In genomic region chr19:15629003-15629880, GRCh38 we compare ENCODE assay signal across 9 cellular contexts. TPM values are rescaled to one million over a fixed set of nuclear protein-coding genes. Genes with fewer than 3 reads are reported as not detected.
DNase-seq lines count a peak whose midpoint lies in the region; ATAC-seq, FAIRE-seq and TF ChIP-seq lines count a peak whose summit lies in the region.
"Had no signal": no experiment of that assay in that cellular context is flagged by ENCODE, and none has a peak within 500 bp of the region (broad histone marks: within the 10 kb centered on the region; RNA-seq: fewer than 3 reads in every experiment).

No MANE protein-coding gene starts in this region.

- POLR2A ChIA-PET in HepG2 (lab: Yijun Ruan, JAX): no interaction called here

- H3K9me3 ChIP-seq in colonic mucosa: no peaks in the 10 kb centered on the region
- no peaks in the 10 kb centered on the region for H3K9me3 ChIP-seq in HepG2 (ENCODE audit: low read length)

- H3K4me1 ChIP-seq in colonic mucosa: no peaks in the 10 kb centered on the region
- H3K4me1 ChIP-seq in HepG2 (ENCODE audit: insufficient read depth, low read length): peaks cover 7% of the 10 kb centered on the region; the same call in 1 of the 2 replicates

- in situ Hi-C loops in HepG2 (cut with HindIII; ENCODE audit: extremely low pct_ligation_motif_present, low pct_unique_long_range_greater_than_20kb): loop anchor here (5.0 to 25.0 kb wide), 2 partner anchors 133 to 533 kb away; partner anchors contain the start of gene CIB3

- no peak overlapping the region for H3K27ac ChIP-seq in colonic mucosa
- no peak overlapping the region for H3K27ac ChIP-seq in HepG2 (ENCODE audit: extremely low read length, insufficient read depth, low read length)

- no peak overlapping the region for H3K4me2 ChIP-seq in HepG2 (ENCODE audit: low read depth, low read length)

- CTCF ChIA-PET in HepG2 (lab: Yijun Ruan, JAX; ENCODE audit: low intra/inter-chr PET ratio, low total read pairs): interaction anchor here (0.6 to 4.5 kb wide), 6 partner anchors 43 to 556 kb away, joined by 3 to 48 read pairs (median 7); partner anchors contain the start of genes CYP4F12 and FAM32A

- DNase-seq in 8988T: peak; percentile 41
- DNase-seq in GM12891 (ENCODE audit: insufficient read length, low spot score): peak; percentile 80
- DNase-seq in NCI-H226: peak; percentile 18
- DNase-seq in activated CD4-positive, alpha-beta T cell treated with anti-CD3 and anti-CD28 coated beads for 48 hours: peak; percentile 92
- DNase-seq in colonic mucosa: peak; percentile 93
- peak; percentile 55 for DNase-seq in HepG2 (ENCODE audit: low spot score)
- peak; percentile 82 to 86 (median 84) for DNase-seq in stimulated activated CD4-positive, alpha-beta T cell treated with anti-CD3 and anti-CD28 coated beads, TNF-alpha, amount 100 ng/mL, for 24 hours (ENCODE audit: low read depth in 3 of 3)

- H2AFZ ChIP-seq in HepG2 (ENCODE audit: low read length): no peak overlapping the region

- TF ChIP-seq RAD21 in HepG2 (CRISPR knock-in tag; IDR thresholded peaks at IDR 0.05): peak; percentile 94

- no peaks in the 10 kb centered on the region for H3K27me3 ChIP-seq in colonic mucosa
- no peaks in the 10 kb centered on the region for H3K27me3 ChIP-seq in HepG2 (ENCODE audit: control insufficient read depth in 1 of 2, insufficient read depth in 2 of 2, low read length in 2 of 2)

- H3K36me3 ChIP-seq in colonic mucosa (no peaks in the 10 kb centered on the region), HepG2 (replicated peaks in 1 of 2; ENCODE audit: control insufficient read depth in 1 of 2, insufficient read depth in 2 of 2, low read length in 2 of 2) (no peaks in the 10 kb centered on the region)

- TF ChIP-seq POLR2A in GM12891 (IDR thresholded peaks at IDR 0.05; ENCODE audit: low read depth, low read length) (no peak), HepG2 (IDR thresholded peaks at IDR 0.05; ENCODE audit: insufficient read depth in 1 of 2, low read depth in 2 of 2, low read length in 2 of 2) (no peak)

- no peaks in the 10 kb centered on the region for H3K79me2 ChIP-seq in HepG2 (ENCODE audit: insufficient read depth, low read length)

- H3K4me3 ChIP-seq in colonic mucosa (no peak overlapping the region), HepG2 (replicated peaks in 1 of 3; ENCODE audit: insufficient read depth in 1 of 3, low read depth in 2 of 3, low read length in 3 of 3) (no peak overlapping the region)

- peak; percentile 47 for FAIRE-seq in GM12891 (lab: Jason Lieb, UNC)
- FAIRE-seq in HepG2 (lab: Jason Lieb, UNC): peak; percentile 36

- BruUV-seq in HepG2 (replicated peaks; lab: Mats Ljungman, UMichigan): no TSS peak

- TF ChIP-seq EP300 in HepG2 (IDR thresholded peaks at IDR 0.05; ENCODE audit: low read depth in 2 of 2, low read length in 2 of 2) (no peak), HepG2 (CRISPR knock-in tag; IDR thresholded peaks at IDR 0.05; ENCODE audit: borderline replicate concordance) (no peak)

- 2% methylated on average over 8 of the region's 25 CpGs for WGBS in HepG2 (ENCODE audit: low lambda C conversion rate)

- peak; percentile 95 for ATAC-seq in HepG2
- ATAC-seq in HG03045 (IDR thresholded peaks at IDR 0.05; ENCODE audit: unreplicated experiment): no peak

- intact Hi-C loops in colonic mucosa (cut with DNase I) (loop anchor here (2.0 to 5.0 kb wide), 4 partner anchors 133 to 553 kb away; no protein-coding TSS in a partner anchor), HepG2 (cut with micrococcal nuclease; ENCODE audit: unreplicated experiment) (loop anchor here (1.0 kb wide), 1 partner anchor 240 kb away; no protein-coding TSS in a partner anchor)

- TF ChIP-seq CTCF in colonic mucosa (IDR thresholded peaks at IDR 0.05): peak; percentile 95
- TF ChIP-seq CTCF in HepG2 (CRISPR knock-in tag; IDR thresholded peaks at IDR 0.05): peak; percentile 94

- H3K9ac ChIP-seq in colonic mucosa (ENCODE audit: low read depth in 2 of 2, low read length in 2 of 2): peak overlapping the region; percentile 32 to 46
- no peak overlapping the region for H3K9ac ChIP-seq in HepG2 (ENCODE audit: insufficient read depth, low read depth, low read length)

- H4K20me1 ChIP-seq in HepG2 (ENCODE audit: insufficient read depth, low read length): peaks cover 4% of the 10 kb centered on the region; the same call in 1 of the 2 replicates

TF ChIP-seq in HepG2, 621 proteins besides CTCF, POLR2A, EP300 and RAD21 (continues in another document):
- peak; percentile 68 for TF ChIP-seq XRCC5 (optimal IDR thresholded peaks at IDR 0.05; ENCODE audit: low read length)

RNA-seq across cellular contexts. Expression of gene CYP4F3, which starts 11.5 kb away (rescaled TPM):
- 0.63 TPM for polyA plus RNA-seq in GM12891 (2012; ENCODE audit: low read depth, missing spikeins)
- 1 to 10 TPM; 7.8 to 8.3 TPM for total RNA-seq in colonic mucosa
- 5.6 and 17.8 TPM in 2 replicates for total RNA-seq in HepG2 (2016; rRNA removed; fragmentation: Illumina TruSeq; extraction: Trizol)
- total RNA-seq in HepG2 (2016; cell fraction: cytosol; rRNA removed; fragmentation: Illumina TruSeq; extraction: Trizol; ENCODE audit: low read depth): 1.5 and 1.8 TPM in 2 replicates
- 5.2 and 19.4 TPM in 2 replicates for total RNA-seq in HepG2 (2016; cell fraction: insoluble cytoplasmic fraction; rRNA removed; fragmentation: Illumina TruSeq; extraction: Trizol)
- total RNA-seq in HepG2 (2016; cell fraction: membrane; rRNA removed; fragmentation: Illumina TruSeq; extraction: Trizol): 3.3 and 3.5 TPM in 2 replicates
- total RNA-seq in HepG2 (2016; cell fraction: nucleus; rRNA removed; fragmentation: Illumina TruSeq; extraction: Trizol): 31.5 and 33.3 TPM in 2 replicates
- 22.8 and 36.6 TPM in 2 replicates for polyA plus RNA-seq in HepG2 (2011; rRNA removed)
- 8.9 and 9.0 TPM in 2 replicates for polyA plus RNA-seq in HepG2 (2011; cell fraction: cytosol; rRNA removed)
- polyA plus RNA-seq in HepG2 (2011; cell fraction: nucleus; rRNA removed): 112 and 139 TPM in 2 replicates
- 18.0 and 18.4 TPM in 2 replicates for polyA plus RNA-seq in HepG2 (2012)
- polyA plus RNA-seq in HepG2 (2016; cell fraction: cytosol; fragmentation: Illumina TruSeq; extraction: Trizol; ENCODE audit: low read depth): 0.71 and 0.78 TPM in 2 replicates
- 3.8 and 5.7 TPM in 2 replicates for polyA plus RNA-seq in HepG2 (2016; cell fraction: insoluble cytoplasmic fraction; fragmentation: Illumina TruSeq; extraction: Trizol; ENCODE audit: low read depth)
- polyA plus RNA-seq in HepG2 (2016; cell fraction: membrane; fragmentation: Illumina TruSeq; extraction: Trizol; ENCODE audit: low read depth): 1.4 and 1.6 TPM in 2 replicates
- 55.9 and 57.1 TPM in 2 replicates for polyA plus RNA-seq in HepG2 (2016; cell fraction: nucleus; fragmentation: Illumina TruSeq; extraction: Trizol; ENCODE audit: insufficient read depth, low read depth)
- 4.2 and 53.5 TPM in 2 replicates for polyA minus RNA-seq in HepG2 (2011; rRNA and poly(A)+ RNA removed; ENCODE audit: low replicate concordance)
- 6.2 and 7.0 TPM in 2 replicates for polyA minus RNA-seq in HepG2 (2011; cell fraction: cytosol; rRNA and poly(A)+ RNA removed)
- polyA minus RNA-seq in HepG2 (2011; cell fraction: nucleus; rRNA and poly(A)+ RNA removed): 92.7 and 137 TPM in 2 replicates

RNA-seq across cellular contexts. Expression of gene CYP4F8, which starts 14.2 kb away (rescaled TPM):
- not detected for polyA plus RNA-seq in GM12891 (2012; ENCODE audit: low read depth, missing spikeins)
- total RNA-seq in colonic mucosa (not detected), HepG2 (2016; rRNA removed; fragmentation: Illumina TruSeq; extraction: Trizol) (not detected in 2 replicates)
- not detected in 2 replicates for total RNA-seq in HepG2 (2016; cell fraction: cytosol; rRNA removed; fragmentation: Illumina TruSeq; extraction: Trizol; ENCODE audit: low read depth)
- total RNA-seq in HepG2 (2016; cell fraction: insoluble cytoplasmic fraction; rRNA removed; fragmentation: Illumina TruSeq; extraction: Trizol): not detected in 2 replicates
- total RNA-seq in HepG2 (2016; cell fraction: membrane; rRNA removed; fragmentation: Illumina TruSeq; extraction: Trizol): not detected in 2 replicates
- total RNA-seq in HepG2 (2016; cell fraction: nucleus; rRNA removed; fragmentation: Illumina TruSeq; extraction: Trizol): not detected in 2 replicates
- not detected in 2 replicates for polyA plus RNA-seq in HepG2 (2011; rRNA removed)
- not detected in 2 replicates for polyA plus RNA-seq in HepG2 (2011; cell fraction: cytosol; rRNA removed)
- polyA plus RNA-seq in HepG2 (2011; cell fraction: nucleus; rRNA removed): not detected in 2 replicates
- not detected in 2 replicates for polyA plus RNA-seq in HepG2 (2012)
- polyA plus RNA-seq in HepG2 (2016; cell fraction: cytosol; fragmentation: Illumina TruSeq; extraction: Trizol; ENCODE audit: low read depth): not detected in 2 replicates
- polyA plus RNA-seq in HepG2 (2016; cell fraction: insoluble cytoplasmic fraction; fragmentation: Illumina TruSeq; extraction: Trizol; ENCODE audit: low read depth): not detected in 2 replicates
- not detected in 2 replicates for polyA plus RNA-seq in HepG2 (2016; cell fraction: membrane; fragmentation: Illumina TruSeq; extraction: Trizol; ENCODE audit: low read depth)
- not detected in 2 replicates for polyA plus RNA-seq in HepG2 (2016; cell fraction: nucleus; fragmentation: Illumina TruSeq; extraction: Trizol; ENCODE audit: insufficient read depth, low read depth)
- polyA minus RNA-seq in HepG2 (2011; rRNA and poly(A)+ RNA removed; ENCODE audit: low replicate concordance): not detected in 2 replicates
- not detected in 2 replicates for polyA minus RNA-seq in HepG2 (2011; cell fraction: cytosol; rRNA and poly(A)+ RNA removed)
- not detected in 2 replicates for polyA minus RNA-seq in HepG2 (2011; cell fraction: nucleus; rRNA and poly(A)+ RNA removed)
- total RNA-seq: temporal lobe had no signal

RNA-seq across cellular contexts. Expression of gene CYP4F12, which starts 43.6 kb away (rescaled TPM):
- polyA plus RNA-seq in GM12891 (2012; ENCODE audit: low read depth, missing spikeins): 0.05 TPM
- total RNA-seq in colonic mucosa (10 to 100 TPM; 82.1 to 87.0 TPM), HepG2 (2016; rRNA removed; fragmentation: Illumina TruSeq; extraction: Trizol) (7.2 and 30.8 TPM in 2 replicates)
- total RNA-seq in HepG2 (2016; cell fraction: cytosol; rRNA removed; fragmentation: Illumina TruSeq; extraction: Trizol; ENCODE audit: low read depth): 7.6 and 8.4 TPM in 2 replicates
- total RNA-seq in HepG2 (2016; cell fraction: insoluble cytoplasmic fraction; rRNA removed; fragmentation: Illumina TruSeq; extraction: Trizol): 8.4 and 31.2 TPM in 2 replicates
- total RNA-seq in HepG2 (2016; cell fraction: membrane; rRNA removed; fragmentation: Illumina TruSeq; extraction: Trizol): 7.5 and 8.0 TPM in 2 replicates
- 58.4 and 69.5 TPM in 2 replicates for total RNA-seq in HepG2 (2016; cell fraction: nucleus; rRNA removed; fragmentation: Illumina TruSeq; extraction: Trizol)
- polyA plus RNA-seq in HepG2 (2011; rRNA removed): 29.9 and 47.3 TPM in 2 replicates
- 17.8 and 24.8 TPM in 2 replicates for polyA plus RNA-seq in HepG2 (2011; cell fraction: cytosol; rRNA removed)
- 265 and 292 TPM in 2 replicates for polyA plus RNA-seq in HepG2 (2011; cell fraction: nucleus; rRNA removed)
- 24.1 and 32.2 TPM in 2 replicates for polyA plus RNA-seq in HepG2 (2012)
- 5.0 and 5.2 TPM in 2 replicates for polyA plus RNA-seq in HepG2 (2016; cell fraction: cytosol; fragmentation: Illumina TruSeq; extraction: Trizol; ENCODE audit: low read depth)
- polyA plus RNA-seq in HepG2 (2016; cell fraction: insoluble cytoplasmic fraction; fragmentation: Illumina TruSeq; extraction: Trizol; ENCODE audit: low read depth): 7.9 and 8.8 TPM in 2 replicates
- polyA plus RNA-seq in HepG2 (2016; cell fraction: membrane; fragmentation: Illumina TruSeq; extraction: Trizol; ENCODE audit: low read depth): 6.3 and 6.8 TPM in 2 replicates
- polyA plus RNA-seq in HepG2 (2016; cell fraction: nucleus; fragmentation: Illumina TruSeq; extraction: Trizol; ENCODE audit: insufficient read depth, low read depth): 110 and 117 TPM in 2 replicates
- 30.7 and 43.0 TPM in 2 replicates for polyA minus RNA-seq in HepG2 (2011; rRNA and poly(A)+ RNA removed; ENCODE audit: low replicate concordance)
- polyA minus RNA-seq in HepG2 (2011; cell fraction: cytosol; rRNA and poly(A)+ RNA removed): 11.0 and 11.8 TPM in 2 replicates
- polyA minus RNA-seq in HepG2 (2011; cell fraction: nucleus; rRNA and poly(A)+ RNA removed): 81.9 and 132 TPM in 2 replicates

Comparison
In these comparisons a context has a peak if more than half of its experiments do, and no peak if none do; other contexts are left out.
1. DNase-seq: peak in every context shown above with its lines; median percentile 93 in colonic mucosa; 92 in activated CD4-positive, alpha-beta T cell treated with anti-CD3 and anti-CD28 coated beads for 48 hours; 84 in stimulated activated CD4-positive, alpha-beta T cell treated with anti-CD3 and anti-CD28 coated beads, TNF-alpha, amount 100 ng/mL, for 24 hours; 80 in GM12891; 55 in HepG2; 41 in 8988T; 18 in NCI-H226.